ENCODE assay signal across 8 cellular contexts in genomic region chr14:102510616-102511520, GRCh38. TPM values are rescaled to one million over a fixed set of nuclear protein-coding genes. Genes with fewer than 3 reads are reported as not detected.
A peak's percentile ranks its signal among the peaks of the same experiment; 100 is the strongest.
DNase-seq lines count a peak whose midpoint lies in the region; ATAC-seq and TF ChIP-seq lines count a peak whose summit lies in the region.

No MANE protein-coding gene starts in this region.

- 58 to 61% methylated on average over 19 of the region's 19 CpGs for WGBS in esophagus, 2 donors
- WGBS in prostate gland: 62% methylated on average over 19 of the region's 19 CpGs

- H3K27me3 ChIP-seq in esophagus (ENCODE audit: control insufficient read depth in 1 of 2, insufficient read depth in 2 of 2, low read length in 2 of 2) (no peaks in the 10 kb centered on the region), prostate gland (replicated peaks; ENCODE audit: insufficient read depth) (no peaks in the 10 kb centered on the region)

- H3K36me3 ChIP-seq in esophagus (ENCODE audit: control insufficient read depth in 2 of 2, insufficient read depth in 2 of 2, low read length in 1 of 2) (peaks cover 0 to 14% of the 10 kb centered on the region in 2 donors), prostate gland (no peaks in the 10 kb centered on the region)

- no peak for ATAC-seq in T-cell (replicated peaks in 1 of 4)
- ATAC-seq in GM18861 (IDR thresholded peaks at IDR 0.05; ENCODE audit: unreplicated experiment): no peak
- no peak for ATAC-seq in HG03439 (IDR thresholded peaks at IDR 0.05; ENCODE audit: unreplicated experiment)

- H3K4me1 Mint-ChIP-seq in T-cell: peaks cover 10 to 13% (median 13%) of the 10 kb centered on the region in 3 donors

- peak; percentile 52 for TF ChIP-seq POLR2A in prostate gland (IDR thresholded peaks at IDR 0.05)

- intact Hi-C loops in prostate gland (cut with DNase I): loop anchor here (5.0 kb wide), 1 partner anchor 189 kb away; no protein-coding TSS in a partner anchor

- no peak overlapping the region for H3K27ac Mint-ChIP-seq in T-cell

- H3K9me3 ChIP-seq in esophagus (ENCODE audit: control insufficient read depth in 2 of 2, insufficient read depth in 1 of 2, low read depth in 1 of 2, low read length in 1 of 2) (no peaks in the 10 kb centered on the region), prostate gland (no peaks in the 10 kb centered on the region)

- DNase-seq in DMS 273 (lab: John Stamatoyannopoulos, UW; ENCODE audit: unreplicated experiment) (peak; percentile 43), DMS 273 treated with DMSO at 0.1 percent for 48 hours (lab: John Stamatoyannopoulos, UW) (no peak), T-cell (peak in 6 of 34 experiments; percentile 13 to 40 (median 30)), prostate gland (ENCODE audit: low spot score) (peak; percentile 54), G401 (ENCODE audit: low spot score) (no peak)

- H3K4me3 Mint-ChIP-seq in T-cell: peak overlapping the region; percentile 77 to 82 (median 82)

- H3K4me1 ChIP-seq in esophagus (ENCODE audit: control insufficient read depth in 2 of 2, insufficient read depth in 2 of 2, low read length in 1 of 2): peaks cover 0 to 24% of the 10 kb centered on the region in 2 donors
- peaks cover 3% of the 10 kb centered on the region for H3K4me1 ChIP-seq in prostate gland (replicated peaks)

- H3K27ac ChIP-seq in esophagus (ENCODE audit: low read depth in 2 of 2, low read length in 1 of 2) (peak overlapping the region; percentile 96), prostate gland (peak overlapping the region; percentile 86 to 88)

- peaks cover 0 to 9% of the 10 kb centered on the region in 2 donors for H3K27me3 Mint-ChIP-seq in T-cell

- POLR2A ChIA-PET in T-cell (lab: Charles Lee): no interaction called here

- H3K36me3 Mint-ChIP-seq in T-cell: no peaks in the 10 kb centered on the region

- H3K4me3 ChIP-seq in esophagus (ENCODE audit: low read depth in 1 of 2, low read length in 2 of 2): peak overlapping the region; percentile 2 to 54
- H3K4me3 ChIP-seq in prostate gland: peak overlapping the region in 1 of 2 donors; percentile 66

- CTCF ChIA-PET in T-cell (lab: Charles Lee): no interaction called here

- H3K9me3 Mint-ChIP-seq in T-cell: peaks cover 0 to 4% (median 0%) of the 10 kb centered on the region in 3 donors

- in situ Hi-C loops in G401 (cut with HindIII; ENCODE audit: low sequenced_read_pairs): no loop called here

- TF ChIP-seq CTCF in prostate gland (IDR thresholded peaks at IDR 0.05): no peak

RNA-seq across cellular contexts. Expression of gene ANKRD9, which starts 1.3 kb away (rescaled TPM):
- total RNA-seq in T-cell: 1 to 10 TPM; 1.9 to 3.2 (median 2.4) TPM
- 10 to 100 TPM; 12.5 to 12.9 TPM for polyA plus RNA-seq in esophagus
- 10 to 100 TPM; 81.1 to 81.5 TPM for total RNA-seq in prostate gland
- 19.9 and 30.6 TPM in 2 replicates for total RNA-seq in G401 (2014; rRNA removed; shearing (Covaris generic))

Comparison
In these comparisons a context has a peak if more than half of its experiments do, and no peak if none do; other contexts are left out.
1. DNase-seq: peak in DMS 273 (single experiment) and prostate gland (single experiment); none in DMS 273 treated with DMSO at 0.1 percent for 48 hours (single experiment) and G401 (single experiment).